ENCODE assay signal across 1 cellular context in the genomic region with DNA sequence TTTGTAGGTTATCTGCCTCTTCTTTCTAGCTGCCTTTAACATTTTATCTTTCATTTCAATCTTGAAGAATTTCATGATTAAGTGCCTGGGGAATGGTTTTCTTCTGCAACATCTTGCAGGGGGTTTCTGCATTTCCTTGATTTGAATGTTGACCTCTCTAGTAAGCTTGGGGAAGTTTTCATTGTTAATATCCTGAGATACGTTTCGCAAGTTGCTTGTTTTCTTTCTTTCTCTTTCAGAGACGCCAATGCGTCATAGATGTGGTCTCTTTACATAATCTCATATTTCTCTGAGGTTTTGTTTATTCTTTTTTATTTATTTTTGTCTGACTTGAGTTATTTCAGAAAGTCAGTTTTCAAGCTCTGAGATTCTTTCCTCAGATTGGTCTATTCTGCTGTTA.
TF ChIP-seq lines count a peak whose summit lies in the region.

No MANE protein-coding gene starts in this region.

TF ChIP-seq in HepG2, 621 proteins besides CTCF, POLR2A, EP300 and RAD21 (continued from another document):
- TF ChIP-seq, protein P1, sequence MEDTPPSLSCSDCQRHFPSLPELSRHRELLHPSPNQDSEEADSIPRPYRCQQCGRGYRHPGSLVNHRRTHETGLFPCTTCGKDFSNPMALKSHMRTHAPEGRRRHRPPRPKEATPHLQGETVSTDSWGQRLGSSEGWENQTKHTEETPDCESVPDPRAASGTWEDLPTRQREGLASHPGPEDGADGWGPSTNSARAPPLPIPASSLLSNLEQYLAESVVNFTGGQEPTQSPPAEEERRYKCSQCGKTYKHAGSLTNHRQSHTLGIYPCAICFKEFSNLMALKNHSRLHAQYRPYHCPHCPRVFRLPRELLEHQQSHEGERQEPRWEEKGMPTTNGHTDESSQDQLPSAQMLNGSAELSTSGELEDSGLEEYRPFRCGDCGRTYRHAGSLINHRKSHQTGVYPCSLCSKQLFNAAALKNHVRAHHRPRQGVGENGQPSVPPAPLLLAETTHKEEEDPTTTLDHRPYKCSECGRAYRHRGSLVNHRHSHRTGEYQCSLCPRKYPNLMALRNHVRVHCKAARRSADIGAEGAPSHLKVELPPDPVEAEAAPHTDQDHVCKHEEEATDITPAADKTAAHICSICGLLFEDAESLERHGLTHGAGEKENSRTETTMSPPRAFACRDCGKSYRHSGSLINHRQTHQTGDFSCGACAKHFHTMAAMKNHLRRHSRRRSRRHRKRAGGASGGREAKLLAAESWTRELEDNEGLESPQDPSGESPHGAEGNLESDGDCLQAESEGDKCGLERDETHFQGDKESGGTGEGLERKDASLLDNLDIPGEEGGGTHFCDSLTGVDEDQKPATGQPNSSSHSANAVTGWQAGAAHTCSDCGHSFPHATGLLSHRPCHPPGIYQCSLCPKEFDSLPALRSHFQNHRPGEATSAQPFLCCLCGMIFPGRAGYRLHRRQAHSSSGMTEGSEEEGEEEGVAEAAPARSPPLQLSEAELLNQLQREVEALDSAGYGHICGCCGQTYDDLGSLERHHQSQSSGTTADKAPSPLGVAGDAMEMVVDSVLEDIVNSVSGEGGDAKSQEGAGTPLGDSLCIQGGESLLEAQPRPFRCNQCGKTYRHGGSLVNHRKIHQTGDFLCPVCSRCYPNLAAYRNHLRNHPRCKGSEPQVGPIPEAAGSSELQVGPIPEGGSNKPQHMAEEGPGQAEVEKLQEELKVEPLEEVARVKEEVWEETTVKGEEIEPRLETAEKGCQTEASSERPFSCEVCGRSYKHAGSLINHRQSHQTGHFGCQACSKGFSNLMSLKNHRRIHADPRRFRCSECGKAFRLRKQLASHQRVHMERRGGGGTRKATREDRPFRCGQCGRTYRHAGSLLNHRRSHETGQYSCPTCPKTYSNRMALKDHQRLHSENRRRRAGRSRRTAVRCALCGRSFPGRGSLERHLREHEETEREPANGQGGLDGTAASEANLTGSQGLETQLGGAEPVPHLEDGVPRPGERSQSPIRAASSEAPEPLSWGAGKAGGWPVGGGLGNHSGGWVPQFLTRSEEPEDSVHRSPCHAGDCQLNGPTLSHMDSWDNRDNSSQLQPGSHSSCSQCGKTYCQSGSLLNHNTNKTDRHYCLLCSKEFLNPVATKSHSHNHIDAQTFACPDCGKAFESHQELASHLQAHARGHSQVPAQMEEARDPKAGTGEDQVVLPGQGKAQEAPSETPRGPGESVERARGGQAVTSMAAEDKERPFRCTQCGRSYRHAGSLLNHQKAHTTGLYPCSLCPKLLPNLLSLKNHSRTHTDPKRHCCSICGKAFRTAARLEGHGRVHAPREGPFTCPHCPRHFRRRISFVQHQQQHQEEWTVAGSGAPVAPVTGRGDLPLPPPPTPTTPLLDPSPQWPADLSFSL (CRISPR knock-in tag; IDR thresholded peaks at IDR 0.05), result no peak
- TF ChIP-seq SRY (CRISPR knock-in tag; IDR thresholded peaks at IDR 0.05) (no peak), ZNF670 (CRISPR knock-in tag; IDR thresholded peaks at IDR 0.05; ENCODE audit: borderline replicate concordance) (no peak), ZNF607 (CRISPR knock-in tag; IDR thresholded peaks at IDR 0.05; ENCODE audit: borderline replicate concordance) (no peak), SOX13 (IDR thresholded peaks at IDR 0.05) (no peak), SOX13 (CRISPR knock-in tag; conservative IDR thresholded peaks at IDR 0.05 in 1 of 2, IDR thresholded peaks at IDR 0.05 in 1 of 2) (peak in 1 of 2 experiments; percentile 33; a peak in 1 of 4 replicates), ZNF143 (CRISPR knock-in tag; IDR thresholded peaks at IDR 0.05) (no peak), ZNF484 (CRISPR knock-in tag; IDR thresholded peaks at IDR 0.05; ENCODE audit: borderline replicate concordance, low read depth) (no peak)
- TF ChIP-seq, protein P2, sequence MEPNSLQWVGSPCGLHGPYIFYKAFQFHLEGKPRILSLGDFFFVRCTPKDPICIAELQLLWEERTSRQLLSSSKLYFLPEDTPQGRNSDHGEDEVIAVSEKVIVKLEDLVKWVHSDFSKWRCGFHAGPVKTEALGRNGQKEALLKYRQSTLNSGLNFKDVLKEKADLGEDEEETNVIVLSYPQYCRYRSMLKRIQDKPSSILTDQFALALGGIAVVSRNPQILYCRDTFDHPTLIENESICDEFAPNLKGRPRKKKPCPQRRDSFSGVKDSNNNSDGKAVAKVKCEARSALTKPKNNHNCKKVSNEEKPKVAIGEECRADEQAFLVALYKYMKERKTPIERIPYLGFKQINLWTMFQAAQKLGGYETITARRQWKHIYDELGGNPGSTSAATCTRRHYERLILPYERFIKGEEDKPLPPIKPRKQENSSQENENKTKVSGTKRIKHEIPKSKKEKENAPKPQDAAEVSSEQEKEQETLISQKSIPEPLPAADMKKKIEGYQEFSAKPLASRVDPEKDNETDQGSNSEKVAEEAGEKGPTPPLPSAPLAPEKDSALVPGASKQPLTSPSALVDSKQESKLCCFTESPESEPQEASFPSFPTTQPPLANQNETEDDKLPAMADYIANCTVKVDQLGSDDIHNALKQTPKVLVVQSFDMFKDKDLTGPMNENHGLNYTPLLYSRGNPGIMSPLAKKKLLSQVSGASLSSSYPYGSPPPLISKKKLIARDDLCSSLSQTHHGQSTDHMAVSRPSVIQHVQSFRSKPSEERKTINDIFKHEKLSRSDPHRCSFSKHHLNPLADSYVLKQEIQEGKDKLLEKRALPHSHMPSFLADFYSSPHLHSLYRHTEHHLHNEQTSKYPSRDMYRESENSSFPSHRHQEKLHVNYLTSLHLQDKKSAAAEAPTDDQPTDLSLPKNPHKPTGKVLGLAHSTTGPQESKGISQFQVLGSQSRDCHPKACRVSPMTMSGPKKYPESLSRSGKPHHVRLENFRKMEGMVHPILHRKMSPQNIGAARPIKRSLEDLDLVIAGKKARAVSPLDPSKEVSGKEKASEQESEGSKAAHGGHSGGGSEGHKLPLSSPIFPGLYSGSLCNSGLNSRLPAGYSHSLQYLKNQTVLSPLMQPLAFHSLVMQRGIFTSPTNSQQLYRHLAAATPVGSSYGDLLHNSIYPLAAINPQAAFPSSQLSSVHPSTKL (CRISPR knock-in tag; IDR thresholded peaks at IDR 0.05), result peak; percentile 47; the same call in 1 of the 2 replicates
- TF ChIP-seq, protein P3, sequence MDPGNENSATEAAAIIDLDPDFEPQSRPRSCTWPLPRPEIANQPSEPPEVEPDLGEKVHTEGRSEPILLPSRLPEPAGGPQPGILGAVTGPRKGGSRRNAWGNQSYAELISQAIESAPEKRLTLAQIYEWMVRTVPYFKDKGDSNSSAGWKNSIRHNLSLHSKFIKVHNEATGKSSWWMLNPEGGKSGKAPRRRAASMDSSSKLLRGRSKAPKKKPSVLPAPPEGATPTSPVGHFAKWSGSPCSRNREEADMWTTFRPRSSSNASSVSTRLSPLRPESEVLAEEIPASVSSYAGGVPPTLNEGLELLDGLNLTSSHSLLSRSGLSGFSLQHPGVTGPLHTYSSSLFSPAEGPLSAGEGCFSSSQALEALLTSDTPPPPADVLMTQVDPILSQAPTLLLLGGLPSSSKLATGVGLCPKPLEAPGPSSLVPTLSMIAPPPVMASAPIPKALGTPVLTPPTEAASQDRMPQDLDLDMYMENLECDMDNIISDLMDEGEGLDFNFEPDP (CRISPR knock-in tag; conservative IDR thresholded peaks at IDR 0.05), result no peak
- TF ChIP-seq, protein P4, sequence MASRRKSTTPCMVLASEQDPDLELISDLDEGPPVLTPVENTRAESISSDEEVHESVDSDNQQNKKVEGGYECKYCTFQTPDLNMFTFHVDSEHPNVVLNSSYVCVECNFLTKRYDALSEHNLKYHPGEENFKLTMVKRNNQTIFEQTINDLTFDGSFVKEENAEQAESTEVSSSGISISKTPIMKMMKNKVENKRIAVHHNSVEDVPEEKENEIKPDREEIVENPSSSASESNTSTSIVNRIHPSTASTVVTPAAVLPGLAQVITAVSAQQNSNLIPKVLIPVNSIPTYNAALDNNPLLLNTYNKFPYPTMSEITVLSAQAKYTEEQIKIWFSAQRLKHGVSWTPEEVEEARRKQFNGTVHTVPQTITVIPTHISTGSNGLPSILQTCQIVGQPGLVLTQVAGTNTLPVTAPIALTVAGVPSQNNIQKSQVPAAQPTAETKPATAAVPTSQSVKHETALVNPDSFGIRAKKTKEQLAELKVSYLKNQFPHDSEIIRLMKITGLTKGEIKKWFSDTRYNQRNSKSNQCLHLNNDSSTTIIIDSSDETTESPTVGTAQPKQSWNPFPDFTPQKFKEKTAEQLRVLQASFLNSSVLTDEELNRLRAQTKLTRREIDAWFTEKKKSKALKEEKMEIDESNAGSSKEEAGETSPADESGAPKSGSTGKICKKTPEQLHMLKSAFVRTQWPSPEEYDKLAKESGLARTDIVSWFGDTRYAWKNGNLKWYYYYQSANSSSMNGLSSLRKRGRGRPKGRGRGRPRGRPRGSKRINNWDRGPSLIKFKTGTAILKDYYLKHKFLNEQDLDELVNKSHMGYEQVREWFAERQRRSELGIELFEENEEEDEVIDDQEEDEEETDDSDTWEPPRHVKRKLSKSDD (CRISPR knock-in tag; IDR thresholded peaks at IDR 0.05; ENCODE audit: low read depth), result no peak
